Comparison of ENCODE assay signal across 21 cellular contexts in genomic region chr15:75420698-75421097, GRCh38. TPM values are rescaled to one million over a fixed set of nuclear protein-coding genes. Genes with fewer than 3 reads are reported as not detected.
DNase-seq lines count a peak whose midpoint lies in the region; ATAC-seq and TF ChIP-seq lines count a peak whose summit lies in the region.
"Had no signal": no experiment of that assay in that cellular context is flagged by ENCODE, and none has a peak within 500 bp of the region (broad histone marks: within the 10 kb centered on the region; RNA-seq: fewer than 3 reads in every experiment).

No MANE protein-coding gene starts in this region.

- H3K4me3 ChIP-seq in AG04450 (ENCODE audit: low read depth, low read length) (no peak overlapping the region), LNCaP clone FGC (ENCODE audit: low read depth, low read length) (no peak overlapping the region), choroid plexus epithelial cell (ENCODE audit: low read depth, low read length) (no peak overlapping the region), psoas muscle (no peak overlapping the region), trophoblast cell (ENCODE audit: low read depth, low read length) (no peak overlapping the region)
- H3K4me3 ChIP-seq: coronary artery, heart left ventricle, testis had no signal

- H3K4me1 ChIP-seq in psoas muscle (no peaks in the 10 kb centered on the region), trophoblast cell (ENCODE audit: control insufficient read depth in 1 of 2, insufficient read depth in 2 of 2, low read length in 2 of 2) (no peaks in the 10 kb centered on the region)
- H3K4me1 ChIP-seq: heart left ventricle, testis had no signal

- no peaks in the 10 kb centered on the region for H3K79me2 ChIP-seq in trophoblast cell (ENCODE audit: control insufficient read depth, insufficient read depth, low read length, poor library complexity)

- no peak overlapping the region for H2AFZ ChIP-seq in trophoblast cell (ENCODE audit: insufficient read depth, low read length, poor library complexity)

- H4K91ac ChIP-seq in trophoblast cell (ENCODE audit: low read depth, low read length), result no peak overlapping the region

- no peak overlapping the region for H3K14ac ChIP-seq in trophoblast cell (ENCODE audit: low read length)

- H2BK12ac ChIP-seq in trophoblast cell (ENCODE audit: low read length), result no peak overlapping the region

- H4K8ac ChIP-seq in trophoblast cell (ENCODE audit: low read depth, low read length), result no peak overlapping the region

- H3K4me2 ChIP-seq in trophoblast cell (ENCODE audit: low read length), result no peak overlapping the region

- intact Hi-C loops in psoas muscle (cut with DNase I), result no loop called here

- no peaks in the 10 kb centered on the region for H3K79me1 ChIP-seq in trophoblast cell (ENCODE audit: low read length)

- peak; percentile 8 for DNase-seq in AG04450 (ENCODE audit: low read depth, low spot score)
- peak; percentile 45 for DNase-seq in LNCaP clone FGC (ENCODE audit: low read depth)
- DNase-seq in choroid plexus epithelial cell (ENCODE audit: low read depth), result peak; percentile 25
- DNase-seq in kidney tubule cell (ENCODE audit: low spot score), result peak; percentile 14
- no peak for DNase-seq in psoas muscle
- no peak for DNase-seq in trophoblast cell
- no peak for DNase-seq in SHP77 (lab: John Stamatoyannopoulos, UW)
- DNase-seq: activated CD4-positive, alpha-beta T cell treated with anti-CD3 and anti-CD28 coated beads for 48 hours; activated gamma-delta T cell treated with Interleukin-2 at 50 U/mL for 16 hours; CD4-positive, alpha-beta T cell; heart left ventricle; mesendoderm; MV-4-11; natural killer cell; NCI-H2029 treated with DMSO at 0.1 percent for 48 hours; NCI-H446 treated with DMSO at 0.1 percent for 48 hours; NK-92 treated with Interleukin-12 subunit alpha and Interleukin-12 subunit beta, amount 100 ng/mL, for 24 hours; posterior cingulate gyrus; testis had no signal

- H3K27ac ChIP-seq in AG04450 (ENCODE audit: low read depth, low read length), result no peak overlapping the region
- H3K27ac ChIP-seq in psoas muscle, result no peak overlapping the region
- H3K27ac ChIP-seq in trophoblast cell (ENCODE audit: low read depth, low read length), result no peak overlapping the region
- H3K27ac ChIP-seq: coronary artery, heart left ventricle, testis had no signal

- H3K27me3 ChIP-seq in AG04450 (ENCODE audit: control insufficient read depth, insufficient read depth, low read length) (no peaks in the 10 kb centered on the region), psoas muscle (ENCODE audit: insufficient read depth in 3 of 3, low read length in 2 of 3) (no peaks in the 10 kb centered on the region), trophoblast cell (ENCODE audit: insufficient read depth, low read length) (no peaks in the 10 kb centered on the region)
- H3K27me3 ChIP-seq: heart left ventricle, testis had no signal

- no peaks in the 10 kb centered on the region for H3K9me3 ChIP-seq in AG04450 (ENCODE audit: control insufficient read depth, insufficient read depth, low read length)
- H3K9me3 ChIP-seq in psoas muscle, result no peaks in the 10 kb centered on the region
- H3K9me3 ChIP-seq in trophoblast cell (ENCODE audit: insufficient read depth, low read depth, low read length), result no peaks in the 10 kb centered on the region
- H3K9me3 ChIP-seq: heart left ventricle, testis had no signal

- ATAC-seq in psoas muscle (no peak), HG02938 (IDR thresholded peaks at IDR 0.05; ENCODE audit: unreplicated experiment) (no peak)
- ATAC-seq: heart left ventricle, natural killer cell had no signal

- no peak overlapping the region for H3K9ac ChIP-seq in trophoblast cell (ENCODE audit: low read length)

- no peak overlapping the region for H2BK5ac ChIP-seq in trophoblast cell (ENCODE audit: low read depth, low read length, poor library complexity)

- H4K12ac ChIP-seq in trophoblast cell (ENCODE audit: low read depth, low read length), result no peak overlapping the region

- H2BK120ac ChIP-seq in trophoblast cell (ENCODE audit: insufficient read depth, low read length, poor library complexity), result no peak overlapping the region

- no peak overlapping the region for H3K18ac ChIP-seq in trophoblast cell (ENCODE audit: low read length)

- H3K36me3 ChIP-seq in psoas muscle (ENCODE audit: insufficient read depth in 1 of 2, low read depth in 1 of 2) (peaks cover 0 to 78% of the 10 kb centered on the region in 2 donors), trophoblast cell (ENCODE audit: control insufficient read depth in 1 of 2, insufficient read depth in 2 of 2, low read length in 2 of 2) (peaks cover 20 to 23% of the 10 kb centered on the region in 2 experiments)

- POLR2A ChIA-PET in AG04450 (lab: Yijun Ruan, JAX), result no interaction called here

- H3K23ac ChIP-seq in trophoblast cell (ENCODE audit: low read length), result no peak overlapping the region

- no peak overlapping the region for H2AK5ac ChIP-seq in trophoblast cell (ENCODE audit: low read length)

- H3K4ac ChIP-seq in trophoblast cell (ENCODE audit: low read depth, low read length), result no peak overlapping the region

- TF ChIP-seq CTCF in AG04450 (IDR thresholded peaks at IDR 0.05; ENCODE audit: low read depth, low read length) (no peak), LNCaP clone FGC (IDR thresholded peaks at IDR 0.05; ENCODE audit: control insufficient read depth, extremely low read depth, insufficient read depth) (no peak), choroid plexus epithelial cell (conservative IDR thresholded peaks at IDR 0.05; ENCODE audit: low read depth, low read length) (no peak), psoas muscle (IDR thresholded peaks at IDR 0.05) (no peak)

- CTCF ChIA-PET in AG04450 (lab: Charles Lee), result no interaction called here

RNA-seq across cellular contexts. Expression of gene SIN3A, which starts 30.8 kb away (rescaled TPM):
- 27.4 and 28.0 TPM in 2 replicates for polyA plus RNA-seq in AG04450 (2011; rRNA removed)
- polyA minus RNA-seq in AG04450 (2011; rRNA and poly(A)+ RNA removed), result 60.9 and 66.8 TPM in 2 replicates
- 10 to 100 TPM; 21.7 to 35.5 (median 29.9) TPM for total RNA-seq in psoas muscle
- polyA plus RNA-seq in psoas muscle, result 1 to 10 TPM; 7.2 to 8.9 (median 8.8) TPM
- polyA plus RNA-seq in trophoblast cell (2013), result 27.7 and 28.8 TPM in 2 replicates

RNA-seq across cellular contexts. Expression of gene MAN2C1, which starts 52.3 kb away (rescaled TPM):
- polyA plus RNA-seq in AG04450 (2011; rRNA removed) (32.5 and 37.9 TPM in 2 replicates), psoas muscle (10 to 100 TPM; 54.0 to 70.7 (median 63.8) TPM)
- 56.3 and 66.2 TPM in 2 replicates for polyA minus RNA-seq in AG04450 (2011; rRNA and poly(A)+ RNA removed)
- total RNA-seq in psoas muscle, result 100 to 1,000 TPM in 2 of 4 donors, 10 to 100 TPM in 2; 86.5 to 124 (median 106) TPM
- 35.1 and 37.3 TPM in 2 replicates for polyA plus RNA-seq in trophoblast cell (2013)

Comparison
In these comparisons a context has a peak if more than half of its experiments do, and no peak if none do; other contexts are left out.
1. DNase-seq: peak in AG04450 (single experiment), LNCaP clone FGC (single experiment), choroid plexus epithelial cell (single experiment) and kidney tubule cell (single experiment); none in psoas muscle (0 of 2), trophoblast cell (0 of 2) and SHP77 (0 of 2).